8 cellular contexts compared by ENCODE assay signal in genomic region chr7:106110238-106110560, GRCh38. TPM values are rescaled to one million over a fixed set of nuclear protein-coding genes. Genes with fewer than 3 reads are reported as not detected.
A peak's percentile ranks its signal among the peaks of the same experiment; 100 is the strongest.
DNase-seq lines count a peak whose midpoint lies in the region; ATAC-seq, FAIRE-seq and TF ChIP-seq lines count a peak whose summit lies in the region.

No MANE protein-coding gene starts in this region.

- peak overlapping the region; percentile 56 for H3K4me3 Mint-ChIP-seq in activated T-helper 1 cell treated with anti-CD3 and anti-CD28 coated beads, Interleukin-12 subunit alpha, Interleukin-12 subunit beta, Interleukin-2, Interleukin-4 antibody, amounts not matched to agents 30 ng/mL and 10 ng/mL and 1 ng/mL, durations not matched to agents 14 hours and 24 hours and 36 hours

- peaks cover 52% of the 10 kb centered on the region for H3K4me1 Mint-ChIP-seq in activated T-helper 1 cell treated with anti-CD3 and anti-CD28 coated beads, Interleukin-12 subunit alpha, Interleukin-12 subunit beta, Interleukin-2, Interleukin-4 antibody, amounts not matched to agents 30 ng/mL and 10 ng/mL and 1 ng/mL, durations not matched to agents 14 hours and 24 hours and 36 hours (ENCODE audit: low read depth)

- DNase-seq in ACHN = peak; percentile 53
- DNase-seq in GM19239 (ENCODE audit: insufficient read length, low spot score) = no peak
- no peak for DNase-seq in activated T-helper 1 cell treated with anti-CD3 and anti-CD28 coated beads, Interleukin-12 subunit alpha, Interleukin-12 subunit beta, Interleukin-2, Interleukin-4 antibody, amounts not matched to agents 30 ng/mL and 10 ng/mL and 1 ng/mL, durations not matched to agents 14 hours and 24 hours and 36 hours (ENCODE audit: low spot score)
- no peak for DNase-seq in mucosa of descending colon
- DNase-seq in NOMO-1 treated with DMSO at 0.1 percent for 48 hours (lab: John Stamatoyannopoulos, UW; ENCODE audit: unreplicated experiment) = no peak
- no peak for DNase-seq in stimulated activated CD4-positive, alpha-beta T cell treated with anti-CD3 and anti-CD28 coated beads, Interleukin-2, amount 100 ng/mL, for 24 hours

- no peaks in the 10 kb centered on the region for H3K9me3 Mint-ChIP-seq in activated T-helper 1 cell treated with anti-CD3 and anti-CD28 coated beads, Interleukin-12 subunit alpha, Interleukin-12 subunit beta, Interleukin-2, Interleukin-4 antibody, amounts not matched to agents 30 ng/mL and 10 ng/mL and 1 ng/mL, durations not matched to agents 14 hours and 24 hours and 36 hours

- no peaks in the 10 kb centered on the region for H3K27me3 Mint-ChIP-seq in activated T-helper 1 cell treated with anti-CD3 and anti-CD28 coated beads, Interleukin-12 subunit alpha, Interleukin-12 subunit beta, Interleukin-2, Interleukin-4 antibody, amounts not matched to agents 30 ng/mL and 10 ng/mL and 1 ng/mL, durations not matched to agents 14 hours and 24 hours and 36 hours (ENCODE audit: insufficient read depth)

- peaks cover 3% of the 10 kb centered on the region for H3K4me1 ChIP-seq in mesodermal cell (ENCODE audit: control insufficient read depth, insufficient read depth, low read length, poor library complexity, severe bottlenecking)
- peaks cover 14% of the 10 kb centered on the region for H3K4me1 ChIP-seq in mucosa of descending colon (ENCODE audit: low read depth)

- peaks cover 8% of the 10 kb centered on the region for H3K36me3 Mint-ChIP-seq in activated T-helper 1 cell treated with anti-CD3 and anti-CD28 coated beads, Interleukin-12 subunit alpha, Interleukin-12 subunit beta, Interleukin-2, Interleukin-4 antibody, amounts not matched to agents 30 ng/mL and 10 ng/mL and 1 ng/mL, durations not matched to agents 14 hours and 24 hours and 36 hours (ENCODE audit: low read depth)

- H3K27ac Mint-ChIP-seq in activated T-helper 1 cell treated with anti-CD3 and anti-CD28 coated beads, Interleukin-12 subunit alpha, Interleukin-12 subunit beta, Interleukin-2, Interleukin-4 antibody, amounts not matched to agents 30 ng/mL and 10 ng/mL and 1 ng/mL, durations not matched to agents 14 hours and 24 hours and 36 hours = peak overlapping the region; percentile 3

- TF ChIP-seq CTCF in mucosa of descending colon (IDR thresholded peaks at IDR 0.05) = no peak

- intact Hi-C loops in activated T-helper 1 cell treated with anti-CD3 and anti-CD28 coated beads, Interleukin-12 subunit alpha, Interleukin-12 subunit beta, Interleukin-2, Interleukin-4 antibody, amounts not matched to agents 30 ng/mL and 10 ng/mL and 1 ng/mL, durations not matched to agents 14 hours and 24 hours and 36 hours (cut with micrococcal nuclease) = loop anchor here (2.0 to 5.0 kb wide), 6 partner anchors 45 to 1632 kb away; partner anchors contain the start of gene CBLL1
- intact Hi-C loops in mucosa of descending colon (cut with DNase I, micrococcal nuclease) = no loop called here

- H3K36me3 ChIP-seq in mesodermal cell (ENCODE audit: control insufficient read depth, insufficient read depth, low read length) (peaks cover 3% of the 10 kb centered on the region), mucosa of descending colon (ENCODE audit: low read depth) (no peaks in the 10 kb centered on the region)

- H3K27ac ChIP-seq in mesodermal cell (ENCODE audit: low read depth, low read length, severe bottlenecking) = no peak overlapping the region

- H3K9me3 ChIP-seq in mesodermal cell (ENCODE audit: control insufficient read depth, low read length) (no peaks in the 10 kb centered on the region), mucosa of descending colon (no peaks in the 10 kb centered on the region)

- H3K4me3 ChIP-seq in mesodermal cell (ENCODE audit: extremely low read depth, insufficient read depth, low read length, poor library complexity, severe bottlenecking) = peak overlapping the region; percentile 6
- H3K4me3 ChIP-seq in mucosa of descending colon = no peak overlapping the region

- peak; percentile 23 for FAIRE-seq in GM19239 (lab: Jason Lieb, UNC)

- in situ Hi-C loops in ACHN (cut with HindIII; ENCODE audit: low pct_ligation_motif_present, low pct_unique_long_range_greater_than_20kb, low sequenced_read_pairs) = no loop called here

- ATAC-seq in mucosa of descending colon = no peak
- no peak for ATAC-seq in GM21367 (IDR thresholded peaks at IDR 0.05; ENCODE audit: unreplicated experiment)

RNA-seq across cellular contexts. Expression of gene SYPL1, which starts 1.9 kb away (rescaled TPM):
- total RNA-seq in activated T-helper 1 cell treated with anti-CD3 and anti-CD28 coated beads, Interleukin-12 subunit alpha, Interleukin-12 subunit beta, Interleukin-2, Interleukin-4 antibody, amounts not matched to agents 30 ng/mL and 10 ng/mL and 1 ng/mL, durations not matched to agents 14 hours and 24 hours and 36 hours = 22.3 and 24.9 TPM in 2 replicates
- polyA plus RNA-seq in mesodermal cell (2013, experiment 1 of 2) = 73.6 TPM
- 84.2 TPM for polyA plus RNA-seq in mesodermal cell (2013, experiment 2 of 2)
- total RNA-seq in mucosa of descending colon = 100 to 1,000 TPM in 1 of 3 donors, 10 to 100 TPM in 2; 73.8 to 109 (median 80.8) TPM
